ENCODE assay signal across 1 cellular context in genomic region chr3:108603689-108604088, GRCh38.
TF ChIP-seq lines count a peak whose summit lies in the region.

No MANE protein-coding gene starts in this region.

TF ChIP-seq in endothelial cell of umbilical vein, 7 proteins besides CTCF, POLR2A, EP300 and RAD21:
- TF ChIP-seq GATA2 (IDR thresholded peaks at IDR 0.05; ENCODE audit: insufficient read depth, insufficient read length, low read depth, low read length): no peak
- no peak for TF ChIP-seq POLR2AphosphoS5 (IDR thresholded peaks at IDR 0.05; ENCODE audit: insufficient read depth, low read depth, low read length)
- no peak for TF ChIP-seq MAX (IDR thresholded peaks at IDR 0.05; ENCODE audit: insufficient read depth, insufficient read length)
- no peak for TF ChIP-seq EZH2 (IDR thresholded peaks at IDR 0.05; ENCODE audit: borderline replicate concordance, low read depth, low read length, severe bottlenecking)
- no peak for TF ChIP-seq MYC (IDR thresholded peaks at IDR 0.05; ENCODE audit: low read depth, low read length)
- no peak for TF ChIP-seq FOS (IDR thresholded peaks at IDR 0.05; ENCODE audit: borderline replicate concordance, insufficient read depth, low read length)
- no peak for TF ChIP-seq JUN (IDR thresholded peaks at IDR 0.05; ENCODE audit: borderline replicate concordance, insufficient read depth, insufficient read length, low read depth)
